In the genomic region with DNA sequence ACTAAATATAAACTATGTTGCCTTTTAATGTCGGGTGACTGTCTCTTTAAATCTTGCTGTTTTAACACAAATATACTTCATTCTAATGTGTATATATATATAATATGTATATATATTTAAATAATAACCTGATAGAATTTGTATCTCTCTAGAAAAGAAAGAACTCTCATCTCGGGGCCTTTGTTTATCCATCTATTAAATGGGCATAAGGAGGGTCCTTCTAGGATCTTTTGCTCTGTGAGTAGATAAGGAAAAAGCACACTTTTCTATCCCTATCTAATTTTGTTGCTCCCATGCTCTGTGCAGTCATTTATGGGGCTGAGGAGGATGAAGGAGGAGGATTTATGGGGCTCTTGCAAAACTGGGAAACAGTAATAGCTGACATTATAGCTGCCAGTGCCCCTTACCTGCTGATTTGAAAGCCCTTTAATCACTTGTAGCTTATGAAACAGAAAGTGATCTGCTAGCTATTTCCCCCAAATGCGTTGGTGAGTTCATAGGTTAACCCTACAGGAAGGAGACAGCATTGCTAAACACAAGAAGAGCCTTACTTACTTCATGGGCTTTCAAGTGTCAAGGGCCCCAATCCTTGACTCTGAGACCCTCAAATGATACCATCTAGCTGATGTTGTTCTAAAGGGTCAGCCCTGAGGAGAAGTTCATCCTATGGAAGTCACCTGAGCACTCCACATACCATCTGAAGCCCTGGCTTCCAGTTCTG, we compare ENCODE assay signal across 7 cellular contexts. TPM values are rescaled to one million over a fixed set of nuclear protein-coding genes. Genes with fewer than 3 reads are reported as not detected.
A peak's percentile ranks its signal among the peaks of the same experiment; 100 is the strongest.
DNase-seq lines count a peak whose midpoint lies in the region; ATAC-seq, FAIRE-seq and TF ChIP-seq lines count a peak whose summit lies in the region.

No MANE protein-coding gene starts in this region.

- H3K27ac ChIP-seq in right lobe of liver (peak overlapping the region; percentile 52 to 81 (median 57)), PC-9 (no peak overlapping the region), pancreas (peak overlapping the region in 2 of 4 donors; percentile 55 to 64)

- intact Hi-C loops in right lobe of liver (cut with DNase I), result no loop called here
- intact Hi-C loops in PC-9 (cut with micrococcal nuclease; ENCODE audit: unreplicated experiment), result no loop called here
- intact Hi-C loops in pancreas (cut with DNase I), result no loop called here

- no TSS peak for BruUV-seq in PC-9 (replicated peaks; lab: Mats Ljungman, UMichigan)

- H3K27me3 ChIP-seq in right lobe of liver, result no peaks in the 10 kb centered on the region
- peaks cover 4% of the 10 kb centered on the region; the same call in 1 of the 2 replicates for H3K27me3 ChIP-seq in PC-9 (ENCODE audit: insufficient read depth, low read depth)
- no peaks in the 10 kb centered on the region for H3K27me3 ChIP-seq in pancreas

- H3K36me3 ChIP-seq in right lobe of liver, result no peaks in the 10 kb centered on the region
- no peaks in the 10 kb centered on the region for H3K36me3 ChIP-seq in PC-9 (ENCODE audit: low read depth)
- H3K36me3 ChIP-seq in pancreas, result no peaks in the 10 kb centered on the region

- H2AFZ ChIP-seq in PC-9, result no peak overlapping the region

- no peak for TF ChIP-seq POLR2A in right lobe of liver (IDR thresholded peaks at IDR 0.05)

- TF ChIP-seq CTCF in right lobe of liver (IDR thresholded peaks at IDR 0.05) (peak in 1 of 4 donors; percentile 22), PC-9 (conservative IDR thresholded peaks at IDR 0.05) (no peak), pancreas (IDR thresholded peaks at IDR 0.05) (no peak)

- H3K9me3 ChIP-seq in right lobe of liver (no peaks in the 10 kb centered on the region), PC-9 (ENCODE audit: insufficient read depth, low read depth) (no peaks in the 10 kb centered on the region), pancreas (no peaks in the 10 kb centered on the region)

- CTCF ChIA-PET in PC-9 (lab: Charles Lee), result interaction anchor here (0.6 kb wide), 1 partner anchor 9 kb away, joined by 4 read pairs; no protein-coding TSS in a partner anchor

- no peak overlapping the region for H3K4me3 ChIP-seq in right lobe of liver
- no peak overlapping the region for H3K4me3 ChIP-seq in PC-9
- no peak overlapping the region for H3K4me3 ChIP-seq in pancreas

- DNase-seq in right lobe of liver (no peak), PC-9 (no peak), dermis blood vessel endothelial cell (no peak), pancreas (no peak)

- no peak for FAIRE-seq in pancreas (lab: Jason Lieb, UNC)

- no peak overlapping the region for H3K4me2 ChIP-seq in PC-9

- no peaks in the 10 kb centered on the region for H4K20me1 ChIP-seq in PC-9 (ENCODE audit: insufficient read depth)

- no peaks in the 10 kb centered on the region for H3K79me2 ChIP-seq in PC-9 (ENCODE audit: low read depth)

- POLR2A ChIA-PET in PC-9 (lab: Charles Lee; ENCODE audit: unreplicated experiment), result no interaction called here

- WGBS in right lobe of liver (ENCODE audit: insufficient coverage, low coverage, low lambda C conversion rate, missing lambda C conversion rate), result 53% methylated on average over 3 of the region's 3 CpGs
- 58 to 69% methylated on average over 3 of the region's 3 CpGs for WGBS in pancreas, 2 donors

- peaks cover 11% of the 10 kb centered on the region for H3F3A ChIP-seq in PC-9 (ENCODE audit: insufficient read depth, low read depth)

- ATAC-seq in GM18868 (IDR thresholded peaks at IDR 0.05; ENCODE audit: unreplicated experiment) (peak; percentile 94), GM21723 (IDR thresholded peaks at IDR 0.05; ENCODE audit: unreplicated experiment) (peak; percentile 85), HG03565 (IDR thresholded peaks at IDR 0.05; ENCODE audit: unreplicated experiment) (peak; percentile 89), right lobe of liver (peak in 3 of 4 donors; percentile 13 to 52 (median 23)), pancreas (no peak)

- H3K9me2 ChIP-seq in PC-9 (ENCODE audit: insufficient read depth), result no peaks in the 10 kb centered on the region

- H3K4me1 ChIP-seq in right lobe of liver, result peaks cover 0 to 32% (median 9%) of the 10 kb centered on the region in 4 donors
- H3K4me1 ChIP-seq in PC-9 (replicated peaks; ENCODE audit: insufficient read depth), result peaks cover 10% of the 10 kb centered on the region
- H3K4me1 ChIP-seq in pancreas, result no peaks in the 10 kb centered on the region

RNA-seq across cellular contexts. Expression of a gene that starts 5.8 kb away (rescaled TPM):
- total RNA-seq in right lobe of liver, result 1 to 10 TPM; 2.3 to 7.5 (median 3.9) TPM
- total RNA-seq in PC-9 (2021), result 3.2 and 3.4 TPM in 2 replicates
- total RNA-seq in dermis blood vessel endothelial cell, result 1.0 and 2.2 TPM in 2 replicates
- 1 to 10 TPM; 1.1 to 2.4 (median 1.5) TPM for total RNA-seq in pancreas
- polyA plus RNA-seq in pancreas, result 1 to 10 TPM in 1 of 2 donors, under 1 TPM in 1; 0.47 to 1.4 TPM

Comparison
In these comparisons a context has a peak if more than half of its experiments do, and no peak if none do; other contexts are left out.
1. ATAC-seq: peak in GM18868 (single experiment), GM21723 (single experiment), HG03565 (single experiment) and right lobe of liver (3 of 4); none in pancreas (0 of 4).